Comparison of ENCODE assay signal across 8 cellular contexts in genomic region chr20:3710703-3711417, GRCh38. TPM values are rescaled to one million over a fixed set of nuclear protein-coding genes. Genes with fewer than 3 reads are reported as not detected.
DNase-seq lines count a peak whose midpoint lies in the region; ATAC-seq and TF ChIP-seq lines count a peak whose summit lies in the region.

No MANE protein-coding gene starts in this region.

- ATAC-seq in lung (ENCODE audit: insufficient read depth, low FRiP score) (no peak), HG02763 (IDR thresholded peaks at IDR 0.05; ENCODE audit: unreplicated experiment) (no peak)

- TF ChIP-seq CTCF in lung (IDR thresholded peaks at IDR 0.05; ENCODE audit: control extremely low read depth, extremely low read depth): peak; percentile 61

- H3K27ac ChIP-seq in lung (ENCODE audit: low read depth in 1 of 2, low read length in 1 of 2): peak overlapping the region in 1 of 2 donors; percentile 37

- H3K4me1 ChIP-seq in lung (ENCODE audit: control insufficient read depth in 2 of 2, insufficient read depth in 2 of 2, low read length in 2 of 2): peaks cover 0 to 4% of the 10 kb centered on the region in 2 donors

- no peaks in the 10 kb centered on the region for H3K9me3 ChIP-seq in lung (ENCODE audit: control insufficient read depth in 2 of 2, insufficient read depth in 1 of 2, low read length in 1 of 2)

- no peaks in the 10 kb centered on the region for H3K27me3 ChIP-seq in lung (ENCODE audit: control insufficient read depth, insufficient read depth)

- 31 to 36% methylated on average over 17 of the region's 17 CpGs for WGBS in lung, 2 donors

- peak; percentile 52 for DNase-seq in NCI-H1694 (lab: John Stamatoyannopoulos, UW)
- no peak for DNase-seq in NCI-H1694 treated with DMSO at 0.1 percent for 48 hours (lab: John Stamatoyannopoulos, UW)
- DNase-seq in MV-4-11 (lab: John Stamatoyannopoulos, UW): peak; percentile 42
- DNase-seq in activated CD4-positive, alpha-beta T cell treated with anti-CD3 and anti-CD28 coated beads, Interleukin-2, amount 50 U/mL, for 1 hour: peak; percentile 77
- peak; percentile 42 for DNase-seq in dedifferentiated amniotic fluid mesenchymal stem cell (ENCODE audit: extremely low spot score)
- peak; percentile 67 for DNase-seq in lung (ENCODE audit: low spot score)
- DNase-seq in stimulated activated CD8-positive, alpha-beta memory T cell treated with anti-CD3 and anti-CD28 coated beads, Interleukin-12 subunit alpha, Interleukin-12 subunit beta, amount 100 ng/mL, for 24 hours (ENCODE audit: extremely low read depth): peak; percentile 52

- no peak overlapping the region for H3K4me3 ChIP-seq in lung

- no peaks in the 10 kb centered on the region for H3K36me3 ChIP-seq in lung (ENCODE audit: control insufficient read depth in 2 of 2, insufficient read depth in 2 of 2, low read length in 2 of 2)

RNA-seq across cellular contexts. Expression of gene SIGLEC1, which starts 1.5 kb away (rescaled TPM):
- total RNA-seq in lung: 10 to 100 TPM in 1 of 2 donors, 1 to 10 TPM in 1; 3.7 to 34.2 TPM
- 10 to 100 TPM; 18.1 to 19.2 TPM for polyA plus RNA-seq in lung

RNA-seq across cellular contexts. Expression of gene HSPA12B, which starts 21.6 kb away (rescaled TPM):
- 10 to 100 TPM; 23.0 to 28.3 TPM for total RNA-seq in lung
- 10 to 100 TPM; 11.4 to 16.8 TPM for polyA plus RNA-seq in lung

RNA-seq across cellular contexts. Expression of gene ADAM33, which starts 29.1 kb away (rescaled TPM):
- 1 to 10 TPM; 6.6 to 9.6 TPM for total RNA-seq in lung
- polyA plus RNA-seq in lung: 10 to 100 TPM in 1 of 2 donors, 1 to 10 TPM in 1; 3.2 to 16.4 TPM

RNA-seq across cellular contexts. Expression of gene GFRA4, which starts 47.7 kb away (rescaled TPM):
- total RNA-seq in lung: not detected
- not detected for polyA plus RNA-seq in lung

RNA-seq across cellular contexts. Expression of gene ADISSP, which starts 56.7 kb away (rescaled TPM):
- total RNA-seq in lung: 10 to 100 TPM in 1 of 2 donors, 1 to 10 TPM in 1; 8.6 to 53.7 TPM
- polyA plus RNA-seq in lung: 10 to 100 TPM; 34.1 to 36.1 TPM
